ENCODE assay signal across 1 cellular context in the genomic region with DNA sequence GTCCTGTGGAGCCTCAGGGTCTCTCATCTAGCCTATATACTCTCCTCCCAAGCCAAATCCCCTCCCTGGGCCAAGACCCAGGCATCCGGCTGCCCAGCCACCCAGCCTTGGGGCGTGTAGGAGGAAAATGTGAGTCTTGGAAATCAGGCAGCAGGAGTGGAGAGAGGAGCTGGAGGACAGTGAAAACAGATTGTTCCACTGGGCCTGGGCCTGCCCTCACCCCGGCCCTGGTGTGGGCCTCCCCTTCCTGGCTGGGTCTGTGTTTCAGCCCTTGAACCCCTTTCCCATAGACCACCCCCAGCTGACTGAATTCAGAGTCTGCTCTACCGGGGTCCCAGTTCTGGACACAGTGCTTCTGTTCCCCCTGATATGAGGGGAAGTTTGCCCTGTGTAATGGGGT.
TF ChIP-seq lines count a peak whose summit lies in the region.

No MANE protein-coding gene starts in this region.

TF ChIP-seq in SK-N-SH, 30 proteins besides CTCF, POLR2A, EP300 and RAD21 (continued from another document):
- TF ChIP-seq, protein P1, sequence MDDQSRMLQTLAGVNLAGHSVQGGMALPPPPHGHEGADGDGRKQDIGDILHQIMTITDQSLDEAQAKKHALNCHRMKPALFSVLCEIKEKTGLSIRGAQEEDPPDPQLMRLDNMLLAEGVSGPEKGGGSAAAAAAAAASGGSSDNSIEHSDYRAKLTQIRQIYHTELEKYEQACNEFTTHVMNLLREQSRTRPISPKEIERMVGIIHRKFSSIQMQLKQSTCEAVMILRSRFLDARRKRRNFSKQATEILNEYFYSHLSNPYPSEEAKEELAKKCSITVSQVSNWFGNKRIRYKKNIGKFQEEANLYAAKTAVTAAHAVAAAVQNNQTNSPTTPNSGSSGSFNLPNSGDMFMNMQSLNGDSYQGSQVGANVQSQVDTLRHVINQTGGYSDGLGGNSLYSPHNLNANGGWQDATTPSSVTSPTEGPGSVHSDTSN (IDR thresholded peaks at IDR 0.05) = no peak
- TF ChIP-seq, protein P2, sequence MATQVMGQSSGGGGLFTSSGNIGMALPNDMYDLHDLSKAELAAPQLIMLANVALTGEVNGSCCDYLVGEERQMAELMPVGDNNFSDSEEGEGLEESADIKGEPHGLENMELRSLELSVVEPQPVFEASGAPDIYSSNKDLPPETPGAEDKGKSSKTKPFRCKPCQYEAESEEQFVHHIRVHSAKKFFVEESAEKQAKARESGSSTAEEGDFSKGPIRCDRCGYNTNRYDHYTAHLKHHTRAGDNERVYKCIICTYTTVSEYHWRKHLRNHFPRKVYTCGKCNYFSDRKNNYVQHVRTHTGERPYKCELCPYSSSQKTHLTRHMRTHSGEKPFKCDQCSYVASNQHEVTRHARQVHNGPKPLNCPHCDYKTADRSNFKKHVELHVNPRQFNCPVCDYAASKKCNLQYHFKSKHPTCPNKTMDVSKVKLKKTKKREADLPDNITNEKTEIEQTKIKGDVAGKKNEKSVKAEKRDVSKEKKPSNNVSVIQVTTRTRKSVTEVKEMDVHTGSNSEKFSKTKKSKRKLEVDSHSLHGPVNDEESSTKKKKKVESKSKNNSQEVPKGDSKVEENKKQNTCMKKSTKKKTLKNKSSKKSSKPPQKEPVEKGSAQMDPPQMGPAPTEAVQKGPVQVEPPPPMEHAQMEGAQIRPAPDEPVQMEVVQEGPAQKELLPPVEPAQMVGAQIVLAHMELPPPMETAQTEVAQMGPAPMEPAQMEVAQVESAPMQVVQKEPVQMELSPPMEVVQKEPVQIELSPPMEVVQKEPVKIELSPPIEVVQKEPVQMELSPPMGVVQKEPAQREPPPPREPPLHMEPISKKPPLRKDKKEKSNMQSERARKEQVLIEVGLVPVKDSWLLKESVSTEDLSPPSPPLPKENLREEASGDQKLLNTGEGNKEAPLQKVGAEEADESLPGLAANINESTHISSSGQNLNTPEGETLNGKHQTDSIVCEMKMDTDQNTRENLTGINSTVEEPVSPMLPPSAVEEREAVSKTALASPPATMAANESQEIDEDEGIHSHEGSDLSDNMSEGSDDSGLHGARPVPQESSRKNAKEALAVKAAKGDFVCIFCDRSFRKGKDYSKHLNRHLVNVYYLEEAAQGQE (IDR thresholded peaks at IDR 0.05; ENCODE audit: low read depth, low read length) = no peak
- no peak for TF ChIP-seq NRF1 (IDR thresholded peaks at IDR 0.05; ENCODE audit: low read depth, low read length)
- TF ChIP-seq TAF1 (IDR thresholded peaks at IDR 0.05; ENCODE audit: borderline replicate concordance, low read depth, low read length) = no peak
- TF ChIP-seq GABPA (IDR thresholded peaks at IDR 0.05; ENCODE audit: low read depth) = no peak
- no peak for TF ChIP-seq GATA2 (CRISPR knock-in tag; IDR thresholded peaks at IDR 0.05)
